ENCODE assay signal across 1 cellular context in the genomic region with DNA sequence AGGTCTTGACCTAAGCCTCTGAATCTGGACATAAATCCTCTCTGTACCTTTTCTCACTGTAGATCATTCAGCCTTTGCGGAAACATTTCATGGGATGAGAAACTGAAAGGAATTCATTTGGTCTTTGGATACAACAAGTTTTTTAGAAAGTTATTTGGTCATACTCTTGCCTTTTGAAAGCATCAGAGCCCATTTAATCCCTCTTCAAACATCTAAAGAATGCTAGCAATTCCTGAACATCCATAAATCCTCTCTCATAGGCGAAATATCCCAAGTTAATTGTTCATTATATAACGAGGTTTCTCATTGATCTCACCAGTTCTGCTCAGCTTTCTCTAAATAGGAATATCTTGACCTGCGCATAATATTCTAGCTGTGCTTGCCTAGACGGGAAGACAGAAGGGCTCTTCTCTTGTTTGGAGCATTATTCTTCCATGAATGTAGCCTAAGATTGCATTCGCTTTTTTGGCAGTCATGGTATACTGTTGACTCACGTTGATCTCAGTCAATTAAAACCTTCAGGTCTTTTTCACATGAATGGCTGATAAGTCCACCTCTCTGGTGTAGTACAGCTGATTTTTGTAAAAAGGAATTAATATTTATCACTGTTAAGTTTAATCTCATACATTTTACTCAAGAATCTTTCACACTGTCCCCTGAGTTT.
A peak's percentile ranks its signal among the peaks of the same experiment; 100 is the strongest.
TF ChIP-seq lines count a peak whose summit lies in the region.

No MANE protein-coding gene starts in this region.

TF ChIP-seq in HepG2, 621 proteins besides CTCF, POLR2A, EP300 and RAD21:
- TF ChIP-seq FOXA1 (IDR thresholded peaks at IDR 0.05), result no peak
- TF ChIP-seq FOXA1 (CRISPR knock-in tag; IDR thresholded peaks at IDR 0.05), result 0 out of 2 replicates have a peak, but pooled peaks have one; percentile 11
- TF ChIP-seq MED13 (CRISPR knock-in tag; IDR thresholded peaks at IDR 0.05), result no peak
- TF ChIP-seq LCORL (IDR thresholded peaks at IDR 0.05), result 0 out of 2 replicates have a peak, but pooled peaks have one; percentile 28
- no peak for TF ChIP-seq LCORL (CRISPR knock-in tag; IDR thresholded peaks at IDR 0.05)
- TF ChIP-seq, protein P1, sequence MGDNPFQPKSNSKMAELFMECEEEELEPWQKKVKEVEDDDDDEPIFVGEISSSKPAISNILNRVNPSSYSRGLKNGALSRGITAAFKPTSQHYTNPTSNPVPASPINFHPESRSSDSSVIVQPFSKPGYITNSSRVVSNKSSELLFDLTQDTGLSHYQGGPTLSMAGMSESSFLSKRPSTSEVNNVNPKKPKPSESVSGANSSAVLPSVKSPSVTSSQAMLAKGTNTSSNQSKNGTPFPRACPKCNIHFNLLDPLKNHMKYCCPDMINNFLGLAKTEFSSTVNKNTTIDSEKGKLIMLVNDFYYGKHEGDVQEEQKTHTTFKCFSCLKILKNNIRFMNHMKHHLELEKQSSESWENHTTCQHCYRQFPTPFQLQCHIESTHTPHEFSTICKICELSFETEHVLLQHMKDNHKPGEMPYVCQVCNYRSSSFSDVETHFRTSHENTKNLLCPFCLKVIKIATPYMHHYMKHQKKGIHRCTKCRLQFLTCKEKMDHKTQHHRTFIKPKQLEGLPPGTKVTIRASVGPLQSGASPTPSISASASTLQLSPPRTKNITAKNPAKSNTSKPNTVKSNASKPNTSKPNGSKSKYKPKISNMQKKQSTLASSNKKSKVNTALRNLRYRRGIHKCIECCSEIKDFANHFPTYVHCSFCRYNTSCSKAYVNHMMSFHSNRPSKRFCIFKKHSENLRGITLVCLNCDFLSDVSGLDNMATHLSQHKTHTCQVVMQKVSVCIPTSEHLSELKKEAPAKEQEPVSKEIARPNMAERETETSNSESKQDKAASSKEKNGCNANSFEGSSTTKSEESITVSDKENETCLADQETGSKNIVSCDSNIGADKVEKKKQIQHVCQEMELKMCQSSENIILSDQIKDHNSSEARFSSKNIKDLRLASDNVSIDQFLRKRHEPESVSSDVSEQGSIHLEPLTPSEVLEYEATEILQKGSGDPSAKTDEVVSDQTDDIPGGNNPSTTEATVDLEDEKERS (CRISPR knock-in tag; IDR thresholded peaks at IDR 0.05), result no peak
- TF ChIP-seq, protein P2, sequence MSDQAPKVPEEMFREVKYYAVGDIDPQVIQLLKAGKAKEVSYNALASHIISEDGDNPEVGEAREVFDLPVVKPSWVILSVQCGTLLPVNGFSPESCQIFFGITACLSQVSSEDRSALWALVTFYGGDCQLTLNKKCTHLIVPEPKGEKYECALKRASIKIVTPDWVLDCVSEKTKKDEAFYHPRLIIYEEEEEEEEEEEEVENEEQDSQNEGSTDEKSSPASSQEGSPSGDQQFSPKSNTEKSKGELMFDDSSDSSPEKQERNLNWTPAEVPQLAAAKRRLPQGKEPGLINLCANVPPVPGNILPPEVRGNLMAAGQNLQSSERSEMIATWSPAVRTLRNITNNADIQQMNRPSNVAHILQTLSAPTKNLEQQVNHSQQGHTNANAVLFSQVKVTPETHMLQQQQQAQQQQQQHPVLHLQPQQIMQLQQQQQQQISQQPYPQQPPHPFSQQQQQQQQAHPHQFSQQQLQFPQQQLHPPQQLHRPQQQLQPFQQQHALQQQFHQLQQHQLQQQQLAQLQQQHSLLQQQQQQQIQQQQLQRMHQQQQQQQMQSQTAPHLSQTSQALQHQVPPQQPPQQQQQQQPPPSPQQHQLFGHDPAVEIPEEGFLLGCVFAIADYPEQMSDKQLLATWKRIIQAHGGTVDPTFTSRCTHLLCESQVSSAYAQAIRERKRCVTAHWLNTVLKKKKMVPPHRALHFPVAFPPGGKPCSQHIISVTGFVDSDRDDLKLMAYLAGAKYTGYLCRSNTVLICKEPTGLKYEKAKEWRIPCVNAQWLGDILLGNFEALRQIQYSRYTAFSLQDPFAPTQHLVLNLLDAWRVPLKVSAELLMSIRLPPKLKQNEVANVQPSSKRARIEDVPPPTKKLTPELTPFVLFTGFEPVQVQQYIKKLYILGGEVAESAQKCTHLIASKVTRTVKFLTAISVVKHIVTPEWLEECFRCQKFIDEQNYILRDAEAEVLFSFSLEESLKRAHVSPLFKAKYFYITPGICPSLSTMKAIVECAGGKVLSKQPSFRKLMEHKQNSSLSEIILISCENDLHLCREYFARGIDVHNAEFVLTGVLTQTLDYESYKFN (CRISPR knock-in tag; conservative IDR thresholded peaks at IDR 0.05), result 0 out of 2 replicates have a peak, but pooled peaks have one; percentile 28
- TF ChIP-seq, protein P3, sequence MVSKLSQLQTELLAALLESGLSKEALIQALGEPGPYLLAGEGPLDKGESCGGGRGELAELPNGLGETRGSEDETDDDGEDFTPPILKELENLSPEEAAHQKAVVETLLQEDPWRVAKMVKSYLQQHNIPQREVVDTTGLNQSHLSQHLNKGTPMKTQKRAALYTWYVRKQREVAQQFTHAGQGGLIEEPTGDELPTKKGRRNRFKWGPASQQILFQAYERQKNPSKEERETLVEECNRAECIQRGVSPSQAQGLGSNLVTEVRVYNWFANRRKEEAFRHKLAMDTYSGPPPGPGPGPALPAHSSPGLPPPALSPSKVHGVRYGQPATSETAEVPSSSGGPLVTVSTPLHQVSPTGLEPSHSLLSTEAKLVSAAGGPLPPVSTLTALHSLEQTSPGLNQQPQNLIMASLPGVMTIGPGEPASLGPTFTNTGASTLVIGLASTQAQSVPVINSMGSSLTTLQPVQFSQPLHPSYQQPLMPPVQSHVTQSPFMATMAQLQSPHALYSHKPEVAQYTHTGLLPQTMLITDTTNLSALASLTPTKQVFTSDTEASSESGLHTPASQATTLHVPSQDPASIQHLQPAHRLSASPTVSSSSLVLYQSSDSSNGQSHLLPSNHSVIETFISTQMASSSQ (IDR thresholded peaks at IDR 0.05; ENCODE audit: low read depth), result no peak
- TF ChIP-seq, protein P3 (CRISPR knock-in tag; IDR thresholded peaks at IDR 0.05; ENCODE audit: borderline replicate concordance), result peak; percentile 58; the same call in 1 of the 2 replicates
- TF ChIP-seq, protein P4, sequence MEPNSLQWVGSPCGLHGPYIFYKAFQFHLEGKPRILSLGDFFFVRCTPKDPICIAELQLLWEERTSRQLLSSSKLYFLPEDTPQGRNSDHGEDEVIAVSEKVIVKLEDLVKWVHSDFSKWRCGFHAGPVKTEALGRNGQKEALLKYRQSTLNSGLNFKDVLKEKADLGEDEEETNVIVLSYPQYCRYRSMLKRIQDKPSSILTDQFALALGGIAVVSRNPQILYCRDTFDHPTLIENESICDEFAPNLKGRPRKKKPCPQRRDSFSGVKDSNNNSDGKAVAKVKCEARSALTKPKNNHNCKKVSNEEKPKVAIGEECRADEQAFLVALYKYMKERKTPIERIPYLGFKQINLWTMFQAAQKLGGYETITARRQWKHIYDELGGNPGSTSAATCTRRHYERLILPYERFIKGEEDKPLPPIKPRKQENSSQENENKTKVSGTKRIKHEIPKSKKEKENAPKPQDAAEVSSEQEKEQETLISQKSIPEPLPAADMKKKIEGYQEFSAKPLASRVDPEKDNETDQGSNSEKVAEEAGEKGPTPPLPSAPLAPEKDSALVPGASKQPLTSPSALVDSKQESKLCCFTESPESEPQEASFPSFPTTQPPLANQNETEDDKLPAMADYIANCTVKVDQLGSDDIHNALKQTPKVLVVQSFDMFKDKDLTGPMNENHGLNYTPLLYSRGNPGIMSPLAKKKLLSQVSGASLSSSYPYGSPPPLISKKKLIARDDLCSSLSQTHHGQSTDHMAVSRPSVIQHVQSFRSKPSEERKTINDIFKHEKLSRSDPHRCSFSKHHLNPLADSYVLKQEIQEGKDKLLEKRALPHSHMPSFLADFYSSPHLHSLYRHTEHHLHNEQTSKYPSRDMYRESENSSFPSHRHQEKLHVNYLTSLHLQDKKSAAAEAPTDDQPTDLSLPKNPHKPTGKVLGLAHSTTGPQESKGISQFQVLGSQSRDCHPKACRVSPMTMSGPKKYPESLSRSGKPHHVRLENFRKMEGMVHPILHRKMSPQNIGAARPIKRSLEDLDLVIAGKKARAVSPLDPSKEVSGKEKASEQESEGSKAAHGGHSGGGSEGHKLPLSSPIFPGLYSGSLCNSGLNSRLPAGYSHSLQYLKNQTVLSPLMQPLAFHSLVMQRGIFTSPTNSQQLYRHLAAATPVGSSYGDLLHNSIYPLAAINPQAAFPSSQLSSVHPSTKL (CRISPR knock-in tag; IDR thresholded peaks at IDR 0.05), result peak; percentile 45; the same call in 1 of the 2 replicates
- 0 out of 2 replicates have a peak, but pooled peaks have one; percentile 10 for TF ChIP-seq FOXA3 (CRISPR knock-in tag; IDR thresholded peaks at IDR 0.05)
- TF ChIP-seq, protein P5, sequence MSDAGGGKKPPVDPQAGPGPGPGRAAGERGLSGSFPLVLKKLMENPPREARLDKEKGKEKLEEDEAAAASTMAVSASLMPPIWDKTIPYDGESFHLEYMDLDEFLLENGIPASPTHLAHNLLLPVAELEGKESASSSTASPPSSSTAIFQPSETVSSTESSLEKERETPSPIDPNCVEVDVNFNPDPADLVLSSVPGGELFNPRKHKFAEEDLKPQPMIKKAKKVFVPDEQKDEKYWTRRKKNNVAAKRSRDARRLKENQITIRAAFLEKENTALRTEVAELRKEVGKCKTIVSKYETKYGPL (CRISPR knock-in tag; IDR thresholded peaks at IDR 0.05), result 0 out of 2 replicates have a peak, but pooled peaks have one; percentile 28
- TF ChIP-seq NCOA2 (CRISPR knock-in tag; IDR thresholded peaks at IDR 0.05), result peak; percentile 74
- TF ChIP-seq CREM (IDR thresholded peaks at IDR 0.05), result peak; percentile 28; the same call in 1 of the 2 replicates
- TF ChIP-seq CREM (CRISPR knock-in tag; IDR thresholded peaks at IDR 0.05), result no peak
- TF ChIP-seq HDAC2 (CRISPR knock-in tag; IDR thresholded peaks at IDR 0.05), result peak; percentile 13; the same call in 1 of the 2 replicates
- 0 out of 2 replicates have a peak, but pooled peaks have one; percentile 26 for TF ChIP-seq GFI1 (CRISPR knock-in tag; IDR thresholded peaks at IDR 0.05; ENCODE audit: borderline replicate concordance)
- peak; percentile 90 for TF ChIP-seq PITX1 (CRISPR knock-in tag; IDR thresholded peaks at IDR 0.05)
- TF ChIP-seq ZNF598 (CRISPR knock-in tag; IDR thresholded peaks at IDR 0.05; ENCODE audit: borderline replicate concordance), result no peak
- TF ChIP-seq SOX13 (IDR thresholded peaks at IDR 0.05), result no peak
- peak in 1 of 2 experiments; percentile 52; a peak in 1 of 4 replicates for TF ChIP-seq SOX13 (CRISPR knock-in tag; conservative IDR thresholded peaks at IDR 0.05 in 1 of 2, IDR thresholded peaks at IDR 0.05 in 1 of 2)
- TF ChIP-seq SAP130 (CRISPR knock-in tag; IDR thresholded peaks at IDR 0.05; ENCODE audit: low read depth), result 0 out of 2 replicates have a peak, but pooled peaks have one; percentile 19
- peak; percentile 87 for TF ChIP-seq ISL2 (CRISPR knock-in tag; IDR thresholded peaks at IDR 0.05)
- no peak for TF ChIP-seq ZNF343 (CRISPR knock-in tag; IDR thresholded peaks at IDR 0.05)
- TF ChIP-seq, protein P6, sequence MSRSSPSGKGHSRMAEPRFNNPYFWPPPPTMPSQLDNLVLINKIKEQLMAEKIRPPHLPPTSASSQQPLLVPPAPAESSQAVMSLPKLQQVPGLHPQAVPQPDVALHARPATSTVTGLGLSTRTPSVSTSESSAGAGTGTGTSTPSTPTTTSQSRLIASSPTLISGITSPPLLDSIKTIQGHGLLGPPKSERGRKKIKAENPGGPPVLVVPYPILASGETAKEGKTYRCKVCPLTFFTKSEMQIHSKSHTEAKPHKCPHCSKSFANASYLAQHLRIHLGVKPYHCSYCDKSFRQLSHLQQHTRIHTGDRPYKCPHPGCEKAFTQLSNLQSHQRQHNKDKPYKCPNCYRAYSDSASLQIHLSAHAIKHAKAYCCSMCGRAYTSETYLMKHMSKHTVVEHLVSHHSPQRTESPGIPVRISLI (CRISPR knock-in tag; IDR thresholded peaks at IDR 0.05; ENCODE audit: borderline replicate concordance), result 0 out of 2 replicates have a peak, but pooled peaks have one; percentile 24
- peak; percentile 69; the same call in 1 of the 2 replicates for TF ChIP-seq BCL6 (CRISPR knock-in tag; IDR thresholded peaks at IDR 0.05)
- TF ChIP-seq, protein P7, sequence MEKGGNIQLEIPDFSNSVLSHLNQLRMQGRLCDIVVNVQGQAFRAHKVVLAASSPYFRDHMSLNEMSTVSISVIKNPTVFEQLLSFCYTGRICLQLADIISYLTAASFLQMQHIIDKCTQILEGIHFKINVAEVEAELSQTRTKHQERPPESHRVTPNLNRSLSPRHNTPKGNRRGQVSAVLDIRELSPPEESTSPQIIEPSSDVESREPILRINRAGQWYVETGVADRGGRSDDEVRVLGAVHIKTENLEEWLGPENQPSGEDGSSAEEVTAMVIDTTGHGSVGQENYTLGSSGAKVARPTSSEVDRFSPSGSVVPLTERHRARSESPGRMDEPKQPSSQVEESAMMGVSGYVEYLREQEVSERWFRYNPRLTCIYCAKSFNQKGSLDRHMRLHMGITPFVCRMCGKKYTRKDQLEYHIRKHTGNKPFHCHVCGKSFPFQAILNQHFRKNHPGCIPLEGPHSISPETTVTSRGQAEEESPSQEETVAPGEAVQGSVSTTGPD (CRISPR knock-in tag; IDR thresholded peaks at IDR 0.05), result no peak
- TF ChIP-seq, protein P8, sequence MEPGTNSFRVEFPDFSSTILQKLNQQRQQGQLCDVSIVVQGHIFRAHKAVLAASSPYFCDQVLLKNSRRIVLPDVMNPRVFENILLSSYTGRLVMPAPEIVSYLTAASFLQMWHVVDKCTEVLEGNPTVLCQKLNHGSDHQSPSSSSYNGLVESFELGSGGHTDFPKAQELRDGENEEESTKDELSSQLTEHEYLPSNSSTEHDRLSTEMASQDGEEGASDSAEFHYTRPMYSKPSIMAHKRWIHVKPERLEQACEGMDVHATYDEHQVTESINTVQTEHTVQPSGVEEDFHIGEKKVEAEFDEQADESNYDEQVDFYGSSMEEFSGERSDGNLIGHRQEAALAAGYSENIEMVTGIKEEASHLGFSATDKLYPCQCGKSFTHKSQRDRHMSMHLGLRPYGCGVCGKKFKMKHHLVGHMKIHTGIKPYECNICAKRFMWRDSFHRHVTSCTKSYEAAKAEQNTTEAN (CRISPR knock-in tag; conservative IDR thresholded peaks at IDR 0.05), result no peak
- peak; percentile 45; the same call in 1 of the 2 replicates for TF ChIP-seq TCF7 (IDR thresholded peaks at IDR 0.05; ENCODE audit: low read depth)
- no peak for TF ChIP-seq PLRG1 (conservative IDR thresholded peaks at IDR 0.05)
- peak; percentile 63 for TF ChIP-seq TEAD3 (CRISPR knock-in tag; optimal IDR thresholded peaks at IDR 0.05; ENCODE audit: borderline replicate concordance)
